Comparison of ENCODE assay signal across 21 cellular contexts in the genomic region with DNA sequence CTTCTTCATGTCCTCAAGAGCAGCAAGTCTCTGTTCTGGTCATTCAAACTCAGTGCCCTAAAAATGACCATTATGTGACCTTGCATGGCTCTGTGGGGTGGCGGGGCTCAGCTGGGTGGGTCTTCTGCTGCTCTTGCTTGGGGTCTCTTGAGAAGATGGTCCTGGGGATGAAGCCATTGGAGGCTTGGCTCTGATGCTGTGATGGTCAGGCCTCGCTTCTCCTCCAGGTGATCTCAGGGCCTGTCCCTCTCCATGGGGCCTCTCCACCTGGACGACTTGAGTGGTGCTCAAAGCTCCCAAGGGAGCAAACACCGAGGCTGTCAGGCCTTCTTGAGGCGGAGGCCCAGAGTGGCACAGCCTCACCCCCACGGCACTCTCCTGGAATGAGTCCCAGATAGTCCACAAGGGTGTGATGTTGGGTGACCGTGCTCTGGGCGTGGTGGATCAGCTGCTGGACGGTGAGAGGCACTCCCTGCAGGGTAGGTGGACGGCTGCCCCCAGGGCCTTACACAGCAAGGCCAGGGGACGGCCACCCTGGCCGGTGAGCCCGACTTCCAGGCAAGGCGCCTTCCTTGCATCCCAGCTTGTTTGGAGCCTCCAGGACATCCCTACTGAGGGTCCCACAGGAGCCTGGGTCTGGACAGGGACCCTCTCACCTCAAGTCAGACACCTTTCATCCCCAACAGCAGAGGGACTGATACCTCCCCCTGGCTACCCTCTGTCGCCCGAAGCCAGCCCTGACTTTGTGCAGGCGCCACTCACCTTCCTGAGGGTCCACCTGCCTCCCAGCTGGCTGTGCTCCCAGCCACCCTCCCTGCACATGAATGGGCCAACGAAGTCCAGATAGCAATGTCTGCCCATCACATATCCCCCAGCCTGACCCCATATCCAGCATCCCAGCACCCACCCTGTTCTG. TPM values are rescaled to one million over a fixed set of nuclear protein-coding genes. Genes with fewer than 3 reads are reported as not detected.
DNase-seq lines count a peak whose midpoint lies in the region; ATAC-seq and TF ChIP-seq lines count a peak whose summit lies in the region.
"Had no signal": no experiment of that assay in that cellular context is flagged by ENCODE, and none has a peak within 500 bp of the region (broad histone marks: within the 10 kb centered on the region; RNA-seq: fewer than 3 reads in every experiment).

No MANE protein-coding gene starts in this region.

- H3K4me3 Mint-ChIP-seq in natural killer cell treated with Interleukin-12 subunit alpha and Interleukin-12 subunit beta and Interleukin-15 and Interleukin-18, amount 100 ng/mL, for 72 hours: no peak overlapping the region
- no peak overlapping the region for H3K4me3 Mint-ChIP-seq in natural killer cell
- no peak overlapping the region for H3K4me3 Mint-ChIP-seq in osteocyte (ENCODE audit: unreplicated experiment)
- H3K4me3 Mint-ChIP-seq: activated CD8-positive, alpha-beta memory T cell treated with anti-CD3 and anti-CD28 coated beads, Interleukin-2, amount 10 ng/mL, durations not matched to agents 7 days and 5 days; activated T-helper 17 cell treated with anti-CD3 and anti-CD28 coated beads, Interleukin-2, amount 50 U/mL, for 72 hours; CD4-positive, alpha-beta T cell had no signal

- H3K4me3 ChIP-seq in testis: no peak overlapping the region
- H3K4me3 ChIP-seq: K562 had no signal

- no peaks in the 10 kb centered on the region for H3K9me3 Mint-ChIP-seq in natural killer cell treated with Interleukin-12 subunit alpha and Interleukin-12 subunit beta and Interleukin-15 and Interleukin-18, amount 100 ng/mL, for 72 hours
- H3K9me3 Mint-ChIP-seq in natural killer cell: no peaks in the 10 kb centered on the region
- no peaks in the 10 kb centered on the region for H3K9me3 Mint-ChIP-seq in osteocyte (ENCODE audit: unreplicated experiment)
- H3K9me3 Mint-ChIP-seq: activated T-helper 17 cell treated with anti-CD3 and anti-CD28 coated beads, Interleukin-2, amount 50 U/mL, for 72 hours; CD4-positive, alpha-beta T cell had no signal

- no peak overlapping the region for H3K27ac ChIP-seq in testis
- H3K27ac ChIP-seq: brain microvascular endothelial cell, neutrophil had no signal

- no peaks in the 10 kb centered on the region for H3K36me3 Mint-ChIP-seq in natural killer cell treated with Interleukin-12 subunit alpha and Interleukin-12 subunit beta and Interleukin-15 and Interleukin-18, amount 100 ng/mL, for 72 hours
- H3K36me3 Mint-ChIP-seq in natural killer cell (no peaks in the 10 kb centered on the region), osteocyte (ENCODE audit: unreplicated experiment) (peaks cover under 1% of the 10 kb centered on the region)
- H3K36me3 Mint-ChIP-seq: activated CD8-positive, alpha-beta memory T cell treated with anti-CD3 and anti-CD28 coated beads, Interleukin-2, amount 10 ng/mL, durations not matched to agents 7 days and 5 days had no signal

- H3K27me3 ChIP-seq in testis: no peaks in the 10 kb centered on the region
- H3K27me3 ChIP-seq: brain microvascular endothelial cell, foreskin keratinocyte, neutrophil had no signal

- ATAC-seq in natural killer cell treated with Interleukin-12 subunit alpha and Interleukin-12 subunit beta and Interleukin-15 and Interleukin-18, amount 100 ng/mL, for 72 hours: no peak
- ATAC-seq in natural killer cell (no peak), left colon (peak; percentile 78), GM18502 (IDR thresholded peaks at IDR 0.05; ENCODE audit: poor library complexity, unreplicated experiment) (no peak)
- ATAC-seq: activated CD8-positive, alpha-beta memory T cell treated with anti-CD3 and anti-CD28 coated beads, Interleukin-2, amount 10 ng/mL, durations not matched to agents 7 days and 5 days; activated T-helper 17 cell treated with anti-CD3 and anti-CD28 coated beads, Interleukin-2, amount 50 U/mL, for 72 hours had no signal

- WGBS in testis, 2 donors: 91 to 97% methylated on average over 16 of the region's 18 CpGs

- intact Hi-C loops in natural killer cell (cut with micrococcal nuclease): loop anchor here (5.0 kb wide), 1 partner anchor 767 kb away; no protein-coding TSS in a partner anchor
- intact Hi-C loops in left colon (cut with DNase I, micrococcal nuclease): no loop called here
- intact Hi-C loops in testis (cut with DNase I; ENCODE audit: low total_unique reads): no loop called here

- peak; percentile 40 for DNase-seq in natural killer cell treated with Interleukin-12 subunit alpha and Interleukin-12 subunit beta and Interleukin-15 and Interleukin-18, amount 100 ng/mL, for 72 hours (ENCODE audit: low spot score)
- DNase-seq in natural killer cell (no peak), left colon (peak; percentile 41 to 61), osteocyte (ENCODE audit: extremely low spot score, unreplicated experiment) (no peak), NK-92 (lab: John Stamatoyannopoulos, UW; ENCODE audit: unreplicated experiment) (no peak), NCI-H748 treated with DMSO at 0.1 percent for 48 hours (lab: John Stamatoyannopoulos, UW) (no peak), testis (no peak)
- DNase-seq: activated CD8-positive, alpha-beta memory T cell treated with anti-CD3 and anti-CD28 coated beads, Interleukin-2, amount 10 ng/mL, durations not matched to agents 7 days and 5 days; DMS153; GF-D8; NCI-H146; NCI-H2171; NCI-H526 treated with DMSO at 0.1 percent for 48 hours; retina had no signal

- no peak overlapping the region for H3K27ac Mint-ChIP-seq in natural killer cell treated with Interleukin-12 subunit alpha and Interleukin-12 subunit beta and Interleukin-15 and Interleukin-18, amount 100 ng/mL, for 72 hours
- H3K27ac Mint-ChIP-seq in natural killer cell: no peak overlapping the region
- peak overlapping the region; percentile 23 for H3K27ac Mint-ChIP-seq in osteocyte (ENCODE audit: unreplicated experiment)
- H3K27ac Mint-ChIP-seq: activated CD8-positive, alpha-beta memory T cell treated with anti-CD3 and anti-CD28 coated beads, Interleukin-2, amount 10 ng/mL, durations not matched to agents 7 days and 5 days; activated T-helper 17 cell treated with anti-CD3 and anti-CD28 coated beads, Interleukin-2, amount 50 U/mL, for 72 hours had no signal

- no peaks in the 10 kb centered on the region for H3K27me3 Mint-ChIP-seq in natural killer cell treated with Interleukin-12 subunit alpha and Interleukin-12 subunit beta and Interleukin-15 and Interleukin-18, amount 100 ng/mL, for 72 hours
- H3K27me3 Mint-ChIP-seq in natural killer cell (ENCODE audit: low read depth in 2 of 2) (no peaks in the 10 kb centered on the region), osteocyte (ENCODE audit: unreplicated experiment) (no peaks in the 10 kb centered on the region)
- H3K27me3 Mint-ChIP-seq: activated CD8-positive, alpha-beta memory T cell treated with anti-CD3 and anti-CD28 coated beads, Interleukin-2, amount 10 ng/mL, durations not matched to agents 7 days and 5 days; activated T-helper 17 cell treated with anti-CD3 and anti-CD28 coated beads, Interleukin-2, amount 50 U/mL, for 72 hours; CD4-positive, alpha-beta T cell had no signal

- TF ChIP-seq CTCF in natural killer cell (IDR thresholded peaks at IDR 0.05) (no peak), osteocyte (IDR thresholded peaks at IDR 0.05) (no peak), testis (IDR thresholded peaks at IDR 0.05) (no peak)

- peaks cover 0 to 3% of the 10 kb centered on the region in 2 donors for H3K4me1 Mint-ChIP-seq in natural killer cell treated with Interleukin-12 subunit alpha and Interleukin-12 subunit beta and Interleukin-15 and Interleukin-18, amount 100 ng/mL, for 72 hours (ENCODE audit: low read depth in 2 of 2)
- H3K4me1 Mint-ChIP-seq in natural killer cell (peaks cover 6 to 7% of the 10 kb centered on the region in 2 donors), osteocyte (ENCODE audit: unreplicated experiment) (peaks cover 46% of the 10 kb centered on the region)

- no peaks in the 10 kb centered on the region for H3K9me3 ChIP-seq in testis
- H3K9me3 ChIP-seq: neutrophil had no signal

- no peaks in the 10 kb centered on the region for H3K36me3 ChIP-seq in testis (ENCODE audit: low read depth, missing control alignments)

- H3K4me1 ChIP-seq in testis: peaks cover 14% of the 10 kb centered on the region
- H3K4me1 ChIP-seq: foreskin keratinocyte had no signal

- TF ChIP-seq POLR2A in testis (IDR thresholded peaks at IDR 0.05): no peak

RNA-seq across cellular contexts. Expression of a gene that starts 48.7 kb away (rescaled TPM):
- 100 to 1,000 TPM; 102 to 179 TPM for total RNA-seq in natural killer cell treated with Interleukin-12 subunit alpha and Interleukin-12 subunit beta and Interleukin-15 and Interleukin-18, amount 100 ng/mL, for 72 hours
- total RNA-seq in natural killer cell (100 to 1,000 TPM; 121 to 155 (median 140) TPM), left colon (100 to 1,000 TPM; 145 to 155 TPM), osteocyte (257 and 260 TPM in 2 replicates), testis (100 to 1,000 TPM; 161 to 216 TPM)
- 96.3 TPM for polyA plus RNA-seq in testis (ENCODE audit: insufficient read depth, low read depth, low replicate concordance)

Comparison
In these comparisons a context has a peak if more than half of its experiments do, and no peak if none do; other contexts are left out.
1. DNase-seq: peak in natural killer cell treated with Interleukin-12 subunit alpha and Interleukin-12 subunit beta and Interleukin-15 and Interleukin-18, amount 100 ng/mL, for 72 hours (single experiment) and left colon (2 of 2); none in natural killer cell (single experiment), osteocyte (single experiment), NK-92 (single experiment), NCI-H748 treated with DMSO at 0.1 percent for 48 hours (single experiment) and testis (single experiment).